In the genomic region with DNA sequence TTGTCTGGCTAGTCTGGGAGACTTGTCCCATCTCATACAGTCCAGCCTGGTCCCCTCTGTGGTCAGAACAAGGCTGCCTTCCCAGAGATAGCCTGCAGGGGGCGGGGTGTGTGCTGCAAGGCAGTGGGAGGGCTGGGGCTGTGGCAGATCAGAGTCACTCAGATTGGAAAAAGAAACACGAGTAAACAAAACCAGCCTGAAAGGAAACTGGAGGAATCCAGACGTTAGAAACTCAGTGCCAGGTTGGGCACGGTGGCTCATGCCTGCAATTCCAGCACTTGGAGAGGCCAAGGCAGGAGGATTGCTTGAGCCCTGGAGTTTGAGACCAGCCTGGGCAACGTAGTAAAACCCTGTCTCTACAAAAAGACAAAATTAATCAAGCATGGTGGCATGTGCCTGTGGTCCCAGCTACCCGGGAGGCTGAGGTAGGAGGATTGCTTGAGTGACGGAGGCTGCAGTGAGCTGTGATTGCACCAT, we compare ENCODE assay signal across 9 cellular contexts. TPM values are rescaled to one million over a fixed set of nuclear protein-coding genes. Genes with fewer than 3 reads are reported as not detected.
DNase-seq lines count a peak whose midpoint lies in the region; ATAC-seq and TF ChIP-seq lines count a peak whose summit lies in the region.
"Had no signal": no experiment of that assay in that cellular context is flagged by ENCODE, and none has a peak within 500 bp of the region (broad histone marks: within the 10 kb centered on the region; RNA-seq: fewer than 3 reads in every experiment).

No MANE protein-coding gene starts in this region.

- POLR2A ChIA-PET in naive thymus-derived CD4-positive, alpha-beta T cell (lab: Charles Lee): no interaction called here

- no peak overlapping the region for H3K27ac ChIP-seq in OCI-LY1 (ENCODE audit: low read depth, low read length, poor library complexity, severe bottlenecking)
- no peak overlapping the region for H3K27ac ChIP-seq in naive thymus-derived CD4-positive, alpha-beta T cell (ENCODE audit: low read depth, low read length)

- peak; percentile 62 for ATAC-seq in esophagus mucosa
- ATAC-seq in naive thymus-derived CD4-positive, alpha-beta T cell: peak; percentile 78
- peak; percentile 77 for ATAC-seq in stimulated activated effector memory CD8-positive, alpha-beta T cell treated with anti-CD3 and anti-CD28 coated beads, Interleukin-12 subunit alpha, Interleukin-12 subunit beta, amount 100 ng/mL, for 72 hours

- H3F3A ChIP-seq in OCI-LY1 (ENCODE audit: insufficient read depth, low read length): no peaks in the 10 kb centered on the region

- H3K27ac Mint-ChIP-seq in naive thymus-derived CD4-positive, alpha-beta T cell: peak overlapping the region in 2 of 9 donors; percentile 12 to 59
- no peak overlapping the region for H3K27ac Mint-ChIP-seq in stimulated activated effector memory CD8-positive, alpha-beta T cell treated with anti-CD3 and anti-CD28 coated beads, Interleukin-12 subunit alpha, Interleukin-12 subunit beta, amount 100 ng/mL, for 72 hours

- no peaks in the 10 kb centered on the region; the same call in 1 of the 2 replicates for H3K27me3 ChIP-seq in OCI-LY1 (ENCODE audit: insufficient read depth, low read length)
- H3K27me3 ChIP-seq in naive thymus-derived CD4-positive, alpha-beta T cell (ENCODE audit: control insufficient read depth in 2 of 2, insufficient read depth in 2 of 2, low read length in 2 of 2): no peaks in the 10 kb centered on the region

- H3K9me2 ChIP-seq in OCI-LY1 (ENCODE audit: low read depth, low read length): no peaks in the 10 kb centered on the region

- no peaks in the 10 kb centered on the region for H4K20me1 ChIP-seq in OCI-LY1 (ENCODE audit: insufficient read depth, low read length)

- no peak overlapping the region for H3K4me2 ChIP-seq in OCI-LY1 (ENCODE audit: low read length)

- H2AFZ ChIP-seq in OCI-LY1 (ENCODE audit: low read length): no peak overlapping the region

- no peaks in the 10 kb centered on the region for H3K79me2 ChIP-seq in OCI-LY1 (ENCODE audit: insufficient read depth, low read length)

- CTCF ChIA-PET in naive thymus-derived CD4-positive, alpha-beta T cell (lab: Charles Lee): interaction anchor here (1.5 to 8.8 kb wide), 5 partner anchors 18 to 387 kb away, joined by 3 to 124 read pairs (median 6); a partner anchor contains a TSS

- no peaks in the 10 kb centered on the region for H3K9me3 ChIP-seq in OCI-LY1 (ENCODE audit: low read length)
- no peaks in the 10 kb centered on the region for H3K9me3 ChIP-seq in naive thymus-derived CD4-positive, alpha-beta T cell (ENCODE audit: control insufficient read depth in 2 of 3, low read length in 3 of 3)

- H3K9ac ChIP-seq in OCI-LY1 (ENCODE audit: low read length): no peak overlapping the region

- no peaks in the 10 kb centered on the region for H3K4me1 ChIP-seq in OCI-LY1 (ENCODE audit: insufficient read depth, low read length, severe bottlenecking)
- H3K4me1 ChIP-seq in naive thymus-derived CD4-positive, alpha-beta T cell (ENCODE audit: control insufficient read depth in 2 of 2, insufficient read depth in 2 of 2, low read length in 2 of 2): no peaks in the 10 kb centered on the region

- peaks cover 19% of the 10 kb centered on the region for H3K36me3 ChIP-seq in OCI-LY1 (ENCODE audit: insufficient read depth, low read length)
- peaks cover 0 to 20% (median 1%) of the 10 kb centered on the region in 3 experiments for H3K36me3 ChIP-seq in naive thymus-derived CD4-positive, alpha-beta T cell (ENCODE audit: control insufficient read depth in 2 of 3, insufficient read depth in 3 of 3, low read length in 3 of 3)

- peaks cover 0 to 15% (median 6%) of the 10 kb centered on the region in 5 donors for H3K27me3 Mint-ChIP-seq in naive thymus-derived CD4-positive, alpha-beta T cell

- DNase-seq in CMK (ENCODE audit: low read depth) (peak; percentile 50), HFF-Myc (ENCODE audit: extremely low read depth, low read depth) (peak; percentile 49), activated T-cell treated with anti-CD3 and anti-CD28 coated beads for 1 hour (ENCODE audit: low read depth) (peak; percentile 65), OCI-M2 (lab: John Stamatoyannopoulos, UW; ENCODE audit: unreplicated experiment) (no peak)
- DNase-seq in naive thymus-derived CD4-positive, alpha-beta T cell: peak; percentile 37 to 80 (median 57)
- DNase-seq in stimulated activated effector memory CD8-positive, alpha-beta T cell treated with anti-CD3 and anti-CD28 coated beads, Interleukin-12 subunit alpha, Interleukin-12 subunit beta, amount 100 ng/mL, for 72 hours (ENCODE audit: low spot score in 2 of 2): peak; percentile 70 to 89

- TF ChIP-seq CTCF in HFF-Myc (IDR thresholded peaks at IDR 0.05; ENCODE audit: low read depth, low read length, missing control alignments): peak; percentile 91
- peak; percentile 83 for TF ChIP-seq CTCF in OCI-LY1 (IDR thresholded peaks at IDR 0.05; ENCODE audit: low read length)

- no peak overlapping the region for H3K4me3 Mint-ChIP-seq in naive thymus-derived CD4-positive, alpha-beta T cell
- H3K4me3 Mint-ChIP-seq in stimulated activated effector memory CD8-positive, alpha-beta T cell treated with anti-CD3 and anti-CD28 coated beads, Interleukin-12 subunit alpha, Interleukin-12 subunit beta, amount 100 ng/mL, for 72 hours: no peak overlapping the region

- no peak overlapping the region for H3K4me3 ChIP-seq in HFF-Myc (replicated peaks; ENCODE audit: low read depth, low read length)
- no peak overlapping the region for H3K4me3 ChIP-seq in OCI-LY1 (ENCODE audit: low read depth, low read length, poor library complexity, severe bottlenecking)
- H3K4me3 ChIP-seq in naive thymus-derived CD4-positive, alpha-beta T cell (ENCODE audit: low read length): no peak overlapping the region

- H3K36me3 Mint-ChIP-seq in naive thymus-derived CD4-positive, alpha-beta T cell: peaks cover 0 to 9% (median 0%) of the 10 kb centered on the region in 5 donors
- H3K36me3 Mint-ChIP-seq in stimulated activated effector memory CD8-positive, alpha-beta T cell treated with anti-CD3 and anti-CD28 coated beads, Interleukin-12 subunit alpha, Interleukin-12 subunit beta, amount 100 ng/mL, for 72 hours: peaks cover 14% of the 10 kb centered on the region

- no peaks in the 10 kb centered on the region for H3K9me3 Mint-ChIP-seq in naive thymus-derived CD4-positive, alpha-beta T cell
- H3K9me3 Mint-ChIP-seq in stimulated activated effector memory CD8-positive, alpha-beta T cell treated with anti-CD3 and anti-CD28 coated beads, Interleukin-12 subunit alpha, Interleukin-12 subunit beta, amount 100 ng/mL, for 72 hours: no peaks in the 10 kb centered on the region

- intact Hi-C loops in naive thymus-derived CD4-positive, alpha-beta T cell (cut with micrococcal nuclease): loop anchor here in 1 of 2 donors (1.0 kb wide), 1 partner anchor 386 kb away; no protein-coding TSS in a partner anchor

- H3K4me1 Mint-ChIP-seq in naive thymus-derived CD4-positive, alpha-beta T cell: peaks cover 0 to 23% (median 13%) of the 10 kb centered on the region in 7 donors
- H3K4me1 Mint-ChIP-seq in stimulated activated effector memory CD8-positive, alpha-beta T cell treated with anti-CD3 and anti-CD28 coated beads, Interleukin-12 subunit alpha, Interleukin-12 subunit beta, amount 100 ng/mL, for 72 hours: peaks cover 24% of the 10 kb centered on the region

RNA-seq across cellular contexts. Expression of a gene that starts 20.2 kb away (rescaled TPM):
- 36.4 TPM for total RNA-seq in esophagus mucosa
- 100 to 1,000 TPM in 4 of 5 experiments, 10 to 100 TPM in 1; 71.4 to 124 (median 118) TPM for total RNA-seq in naive thymus-derived CD4-positive, alpha-beta T cell
- 10 to 100 TPM; 27.0 to 46.6 TPM for polyA plus RNA-seq in naive thymus-derived CD4-positive, alpha-beta T cell

RNA-seq across cellular contexts. Expression of a gene that starts 22.0 kb away (rescaled TPM):
- 0.08 TPM for total RNA-seq in esophagus mucosa
- total RNA-seq in naive thymus-derived CD4-positive, alpha-beta T cell: not detected
- not detected for polyA plus RNA-seq in naive thymus-derived CD4-positive, alpha-beta T cell
- total RNA-seq: T-helper 1 cell treated with Interleukin-12 subunit alpha and Interleukin-12 subunit beta and Interleukin-4 antibody, amounts not matched to agents 30 ng/mL and 1 ng/mL, for 36 hours had no signal

RNA-seq across cellular contexts. Expression of a gene that starts 35.1 kb away (rescaled TPM):
- not detected for total RNA-seq in esophagus mucosa
- total RNA-seq in naive thymus-derived CD4-positive, alpha-beta T cell: not detected
- polyA plus RNA-seq in naive thymus-derived CD4-positive, alpha-beta T cell: not detected
- total RNA-seq: T-helper 1 cell treated with Interleukin-12 subunit alpha and Interleukin-12 subunit beta and Interleukin-4 antibody, amounts not matched to agents 30 ng/mL and 1 ng/mL, for 36 hours had no signal

RNA-seq across cellular contexts. Expression of a gene that starts 57.2 kb away (rescaled TPM):
- total RNA-seq in esophagus mucosa: 77.6 TPM
- 10 to 100 TPM; 15.7 to 79.8 (median 23.0) TPM for total RNA-seq in naive thymus-derived CD4-positive, alpha-beta T cell
- polyA plus RNA-seq in naive thymus-derived CD4-positive, alpha-beta T cell: 10 to 100 TPM; 34.1 to 50.0 TPM
